ENCODE assay signal across 8 cellular contexts in the genomic region with DNA sequence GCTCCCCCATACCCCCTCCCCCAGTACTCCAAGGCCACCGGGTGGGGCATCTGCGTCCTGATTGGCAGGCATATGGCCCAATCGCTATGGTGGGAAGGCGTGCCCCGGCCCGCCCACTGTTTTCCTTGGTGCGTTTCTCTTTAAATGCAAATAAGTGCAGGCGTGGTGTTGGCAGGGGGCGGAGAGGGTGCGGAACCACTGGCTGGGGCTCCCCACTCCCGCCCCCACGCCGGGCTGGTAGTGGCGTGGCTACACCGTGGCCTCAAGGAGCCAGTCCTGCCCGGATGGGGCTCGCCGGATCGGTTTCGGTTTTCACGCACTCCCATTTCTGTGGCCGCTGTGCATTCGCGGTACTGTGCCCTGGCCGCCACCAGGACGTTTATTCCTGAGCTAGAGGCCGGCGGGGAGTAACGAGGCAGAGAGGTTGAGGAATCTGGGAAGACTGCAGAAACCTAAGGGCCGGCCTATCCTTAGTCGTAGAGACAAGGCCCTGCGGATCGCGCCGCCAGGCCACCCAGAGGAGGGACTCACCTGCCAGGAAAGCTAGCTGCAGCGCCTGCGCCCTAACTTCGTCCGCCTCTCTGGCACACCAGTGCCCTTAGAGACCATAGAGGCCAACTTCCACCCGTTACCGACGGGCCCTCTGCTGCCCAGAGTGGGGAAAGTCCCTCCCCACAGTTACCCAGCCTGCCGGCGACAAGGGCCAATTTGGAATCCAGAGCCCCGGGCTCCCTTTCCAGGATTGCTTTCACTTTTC. TPM values are rescaled to one million over a fixed set of nuclear protein-coding genes. Genes with fewer than 3 reads are reported as not detected.
A peak's percentile ranks its signal among the peaks of the same experiment; 100 is the strongest.
DNase-seq lines count a peak whose midpoint lies in the region; ATAC-seq and TF ChIP-seq lines count a peak whose summit lies in the region.

No MANE protein-coding gene starts in this region.

- intact Hi-C loops in heart right ventricle (cut with DNase I): loop anchor here in 3 of 10 donors (5.0 to 10.0 kb wide), 3 partner anchors 186 to 454 kb away; a partner anchor contains a TSS

- no peaks in the 10 kb centered on the region for H3K27me3 ChIP-seq in heart right ventricle

- H3K9me3 Mint-ChIP-seq in progenitor cell of endocrine pancreas (ENCODE audit: low read depth): peaks cover 9% of the 10 kb centered on the region

- H3K4me1 ChIP-seq in heart right ventricle: peaks cover 0 to 41% (median 20%) of the 10 kb centered on the region in 9 donors

- DNase-seq in NCI-H1417 (lab: John Stamatoyannopoulos, UW): peak; percentile 82 to 97 (median 95)
- DNase-seq in SW480 (ENCODE audit: low spot score): peak; percentile 92
- peak; percentile 88 for DNase-seq in amniotic epithelial cell (ENCODE audit: low read depth)
- peak; percentile 91 to 92 for DNase-seq in heart right ventricle
- peak; percentile 86 for DNase-seq in progenitor cell of endocrine pancreas (ENCODE audit: low spot score, unreplicated experiment)
- DNase-seq in ureter (ENCODE audit: low spot score): peak; percentile 95

- peak overlapping the region; percentile 87 to 95 (median 92) for H3K27ac ChIP-seq in heart right ventricle

- WGBS in heart right ventricle, 2 donors: 0% methylated on average over 22 to 45 of the region's 45 CpGs

- TF ChIP-seq CTCF in GM12875 (IDR thresholded peaks at IDR 0.05; ENCODE audit: borderline replicate concordance, insufficient read depth, low read depth, low read length) (peak; percentile 14; the same call in 1 of the 2 replicates), heart right ventricle (IDR thresholded peaks at IDR 0.05) (peak in 4 of 9 donors; percentile 13 to 37 (median 24)), progenitor cell of endocrine pancreas (IDR thresholded peaks at IDR 0.05; ENCODE audit: unreplicated experiment) (peak; percentile 27)

- H3K4me1 Mint-ChIP-seq in progenitor cell of endocrine pancreas (ENCODE audit: low read depth): peaks cover 11% of the 10 kb centered on the region

- H3K4me3 Mint-ChIP-seq in progenitor cell of endocrine pancreas (ENCODE audit: low read depth): peak overlapping the region; percentile 81

- ATAC-seq in HG02759 (IDR thresholded peaks at IDR 0.05; ENCODE audit: unreplicated experiment) (peak; percentile 87), heart right ventricle (peak; percentile 92 to 96 (median 95))

- H3K4me3 ChIP-seq in GM12875 (ENCODE audit: low read depth, low read length): peak overlapping the region; percentile 73
- peak overlapping the region; percentile 59 to 89 (median 78) for H3K4me3 ChIP-seq in heart right ventricle

- H3K27ac Mint-ChIP-seq in progenitor cell of endocrine pancreas: peak overlapping the region; percentile 98

- no peaks in the 10 kb centered on the region for H3K36me3 ChIP-seq in heart right ventricle

- no peaks in the 10 kb centered on the region for H3K27me3 Mint-ChIP-seq in progenitor cell of endocrine pancreas

- no peaks in the 10 kb centered on the region for H3K9me3 ChIP-seq in heart right ventricle

- H3K36me3 Mint-ChIP-seq in progenitor cell of endocrine pancreas (ENCODE audit: insufficient read depth): peaks cover 4% of the 10 kb centered on the region

RNA-seq across cellular contexts. Expression of a gene that starts 0.4 kb away (rescaled TPM):
- total RNA-seq in heart right ventricle (1 to 10 TPM; 2.0 to 5.0 (median 4.4) TPM), progenitor cell of endocrine pancreas (12.6 and 12.9 TPM in 2 replicates), ureter (7.6 TPM)
- 1 to 10 TPM in 1 of 2 donors, under 1 TPM in 1; 0.75 to 1.1 TPM for polyA plus RNA-seq in heart right ventricle

RNA-seq across cellular contexts. Expression of a gene that starts 24.5 kb away (rescaled TPM):
- total RNA-seq in heart right ventricle (1 to 10 TPM in 9 of 10 donors, under 1 TPM in 1; 0.85 to 3.4 (median 2.4) TPM), progenitor cell of endocrine pancreas (0.22 and 0.47 TPM in 2 replicates), ureter (2.1 TPM)
- 1 to 10 TPM in 1 of 2 donors, under 1 TPM in 1; 0.51 to 1.9 TPM for polyA plus RNA-seq in heart right ventricle

Comparison
In these comparisons a context has a peak if more than half of its experiments do, and no peak if none do; other contexts are left out.
1. Peak in every context shown above with its lines: DNase-seq, ATAC-seq, H3K4me3 ChIP-seq and H3K27ac ChIP-seq.